In the genomic region with DNA sequence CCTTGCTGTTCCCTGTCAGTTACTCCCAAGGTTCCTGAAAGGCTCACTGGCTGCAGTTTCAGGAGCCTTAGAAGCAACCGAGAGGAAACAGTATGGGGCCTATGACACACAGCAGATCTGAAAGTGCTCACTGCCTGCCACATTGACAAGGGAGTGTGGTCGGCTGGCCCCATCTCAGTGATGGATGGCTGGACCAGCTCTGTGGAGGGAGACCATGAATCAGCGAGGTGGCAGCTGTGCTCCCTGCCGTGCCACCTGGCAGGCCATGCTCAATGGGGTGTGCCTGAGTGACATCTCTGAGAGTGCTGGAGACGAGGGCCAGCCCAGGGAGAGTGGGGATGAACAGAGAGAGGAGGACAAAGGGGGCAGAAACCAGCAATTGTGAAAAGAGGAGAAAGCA, we compare ENCODE assay signal across 12 cellular contexts. TPM values are rescaled to one million over a fixed set of nuclear protein-coding genes. Genes with fewer than 3 reads are reported as not detected.
A peak's percentile ranks its signal among the peaks of the same experiment; 100 is the strongest.
DNase-seq lines count a peak whose midpoint lies in the region; ATAC-seq and TF ChIP-seq lines count a peak whose summit lies in the region.
"Had no signal": no experiment of that assay in that cellular context is flagged by ENCODE, and none has a peak within 500 bp of the region (broad histone marks: within the 10 kb centered on the region; RNA-seq: fewer than 3 reads in every experiment).

No MANE protein-coding gene starts in this region.

- H3K9me3 ChIP-seq in Caco-2: no peaks in the 10 kb centered on the region
- H3K9me3 ChIP-seq: SK-N-SH had no signal

- no peak overlapping the region for H3K27ac Mint-ChIP-seq in Caco-2 (ENCODE audit: unreplicated experiment)
- H3K27ac Mint-ChIP-seq: endodermal cell had no signal

- ATAC-seq in GM19043 (IDR thresholded peaks at IDR 0.05; ENCODE audit: low read depth, unreplicated experiment) (peak; percentile 83), HG02973 (IDR thresholded peaks at IDR 0.05; ENCODE audit: unreplicated experiment) (peak; percentile 71)

- no peaks in the 10 kb centered on the region for H3K4me1 Mint-ChIP-seq in Caco-2 (ENCODE audit: low read depth, unreplicated experiment)
- H3K4me1 Mint-ChIP-seq: endodermal cell had no signal

- in situ Hi-C loops in Caki2 (cut with HindIII; ENCODE audit: low pct_unique_long_range_greater_than_20kb, low sequenced_read_pairs): no loop called here

- peaks cover 15% of the 10 kb centered on the region for H3K27me3 Mint-ChIP-seq in Caco-2 (ENCODE audit: insufficient read depth, unreplicated experiment)

- H3K36me3 ChIP-seq in Caco-2 (ENCODE audit: control insufficient read depth, insufficient read depth, low read length): no peaks in the 10 kb centered on the region

- intact Hi-C loops in Caco-2 (cut with micrococcal nuclease; ENCODE audit: unreplicated experiment): no loop called here

- DNase-seq in Caki2 (ENCODE audit: low read depth): peak; percentile 76
- DNase-seq in NCI-H524 treated with DMSO at 0.1 percent for 48 hours (lab: John Stamatoyannopoulos, UW): peak; percentile 17
- DNase-seq in islet precursor cell: no peak
- DNase-seq in Caco-2: no peak
- no peak for DNase-seq in hepatic stellate cell (ENCODE audit: low spot score)
- DNase-seq in activated CD4-positive, alpha-beta T cell treated with anti-CD3 and anti-CD28 coated beads, Interleukin-2, amount 50 U/mL, for 4 hours: no peak
- DNase-seq: activated gamma-delta T cell treated with Interleukin-2 at 50 U/mL for 16 hours; endodermal cell; SK-N-SH; stimulated activated naive CD4-positive, alpha-beta T cell treated with Interleukin-2 at 50 U/mL for 16 hours had no signal

- TF ChIP-seq CTCF in Caco-2 (IDR thresholded peaks at IDR 0.05; ENCODE audit: insufficient read depth in 1 of 2, low read depth in 1 of 2, low read length in 1 of 2, severe bottlenecking in 1 of 2, unreplicated experiment in 1 of 2): no peak

- H3K4me1 ChIP-seq in Caco-2: no peaks in the 10 kb centered on the region

- H3K4me3 ChIP-seq in Caco-2 (ENCODE audit: low read depth, low read length): no peak overlapping the region

- H3K36me3 Mint-ChIP-seq in Caco-2 (ENCODE audit: insufficient read depth, unreplicated experiment): no peaks in the 10 kb centered on the region

- no TSS peak for BruUV-seq in Caco-2 (replicated peaks; lab: Mats Ljungman, UMichigan)

- no peaks in the 10 kb centered on the region for H3K27me3 ChIP-seq in Caco-2 (replicated peaks; ENCODE audit: control insufficient read depth, insufficient read depth, low read length)

- CTCF ChIA-PET in Caco-2 (lab: Charles Lee): no interaction called here

- H3K9me3 Mint-ChIP-seq in Caco-2 (ENCODE audit: unreplicated experiment): no peaks in the 10 kb centered on the region
- H3K9me3 Mint-ChIP-seq: endodermal cell had no signal

- POLR2A ChIA-PET in Caco-2 (lab: Charles Lee): interaction anchor here (0.6 kb wide), 1 partner anchor 142 kb away, joined by 5 read pairs; no protein-coding TSS in a partner anchor

- no peak overlapping the region for H3K4me3 Mint-ChIP-seq in Caco-2 (ENCODE audit: unreplicated experiment)
- H3K4me3 Mint-ChIP-seq: endodermal cell had no signal

RNA-seq across cellular contexts. Expression of gene DOCK2, which starts 49.1 kb away (rescaled TPM):
- 12.5 and 40.4 TPM in 2 replicates for total RNA-seq in Caki2 (2014; rRNA removed; shearing (Covaris generic); ENCODE audit: low replicate concordance)
- total RNA-seq in Caco-2 (2022): 0.09 TPM in 1 of 2 replicates, not detected in the other

Comparison
In these comparisons a context has a peak if more than half of its experiments do, and no peak if none do; other contexts are left out.
1. DNase-seq: peak in Caki2 (single experiment) and NCI-H524 treated with DMSO at 0.1 percent for 48 hours (single experiment); none in islet precursor cell (single experiment), Caco-2 (0 of 2), hepatic stellate cell (single experiment) and activated CD4-positive, alpha-beta T cell treated with anti-CD3 and anti-CD28 coated beads, Interleukin-2, amount 50 U/mL, for 4 hours (0 of 2).
2. RNA of gene DOCK2, which starts 49.1 kb away (total RNA-seq): 12.5 to 40.4 TPM in Caki2; 0.09 TPM in Caco-2; every median in the first group is over 10 times any median in the second.